Comparison of ENCODE assay signal across 8 cellular contexts in genomic region chr9:127244609-127245601, GRCh38. TPM values are rescaled to one million over a fixed set of nuclear protein-coding genes. Genes with fewer than 3 reads are reported as not detected.
A peak's percentile ranks its signal among the peaks of the same experiment; 100 is the strongest.
DNase-seq lines count a peak whose midpoint lies in the region; ATAC-seq and TF ChIP-seq lines count a peak whose summit lies in the region.

No MANE protein-coding gene starts in this region.

- intact Hi-C loops in activated naive CD4-positive, alpha-beta T cell treated with anti-CD3 and anti-CD28 coated beads for 36 hours (cut with micrococcal nuclease): loop anchor here (1.0 to 10.0 kb wide), 4 partner anchors 21 to 530 kb away; partner anchors contain the start of genes LRSAM1, RPL12 and SH2D3C

- TF ChIP-seq CTCF in HFF-Myc (IDR thresholded peaks at IDR 0.05; ENCODE audit: low read depth, low read length, missing control alignments) (no peak), NB4 (IDR thresholded peaks at IDR 0.05; ENCODE audit: low read depth, low read length) (no peak), gastroesophageal sphincter (IDR thresholded peaks at IDR 0.05) (no peak), neutrophil (IDR thresholded peaks at IDR 0.05) (no peak)

- WGBS in gastroesophageal sphincter (ENCODE audit: low coverage in 1 of 2), 2 donors: 0 to 18% methylated on average over 2 to 18 of the region's 53 CpGs

- peak overlapping the region; percentile 19 to 87 (median 82) for H3K27ac ChIP-seq in gastroesophageal sphincter
- no peak overlapping the region for H3K27ac ChIP-seq in neutrophil
- H3K27ac ChIP-seq in subcutaneous abdominal adipose tissue (ENCODE audit: low read depth, low read length): peak overlapping the region; percentile 50

- peak; percentile 100 for ATAC-seq in gastroesophageal sphincter

- CTCF ChIA-PET in activated naive CD4-positive, alpha-beta T cell treated with anti-CD3 and anti-CD28 coated beads for 36 hours (lab: Charles Lee): interaction anchor here (0.9 to 1.2 kb wide), 3 partner anchors 20 to 46 kb away, joined by 3 read pairs; no protein-coding TSS in a partner anchor

- in situ Hi-C loops in SK-MEL-5 (cut with HindIII; ENCODE audit: low pct_unique_long_range_greater_than_20kb, low sequenced_read_pairs): no loop called here

- no peaks in the 10 kb centered on the region for H3K36me3 Mint-ChIP-seq in activated naive CD4-positive, alpha-beta T cell treated with anti-CD3 and anti-CD28 coated beads for 36 hours (ENCODE audit: low read depth)

- H3K4me3 ChIP-seq in HFF-Myc (replicated peaks; ENCODE audit: low read depth, low read length) (peak overlapping the region; percentile 58), NB4 (ENCODE audit: low read depth, low read length) (peak overlapping the region; percentile 67), gastroesophageal sphincter (peak overlapping the region; percentile 28 to 65), neutrophil (ENCODE audit: low read depth in 1 of 2, low read length in 1 of 2) (peak overlapping the region; percentile 56 to 63), subcutaneous abdominal adipose tissue (ENCODE audit: low read depth in 1 of 5, low read length in 5 of 5) (peak overlapping the region; percentile 77 to 96 (median 94))

- H3K36me3 ChIP-seq in gastroesophageal sphincter (no peaks in the 10 kb centered on the region), neutrophil (no peaks in the 10 kb centered on the region), subcutaneous abdominal adipose tissue (ENCODE audit: control insufficient read depth in 5 of 5, insufficient read depth in 5 of 5, low read length in 5 of 5) (no peaks in the 10 kb centered on the region)

- H3K4me3 Mint-ChIP-seq in activated naive CD4-positive, alpha-beta T cell treated with anti-CD3 and anti-CD28 coated beads for 36 hours: peak overlapping the region; percentile 83

- H3K9me3 Mint-ChIP-seq in activated naive CD4-positive, alpha-beta T cell treated with anti-CD3 and anti-CD28 coated beads for 36 hours: no peaks in the 10 kb centered on the region

- peak overlapping the region in 4 of 5 donors; percentile 62 to 77 (median 71) for H3K9ac ChIP-seq in subcutaneous abdominal adipose tissue (ENCODE audit: low read length in 5 of 5)

- TF ChIP-seq POLR2A in NB4 (IDR thresholded peaks at IDR 0.05; ENCODE audit: extremely low read depth, insufficient read length) (peak; percentile 31), gastroesophageal sphincter (IDR thresholded peaks at IDR 0.05) (peak; percentile 25 to 55)

- no peak overlapping the region for H3K27ac Mint-ChIP-seq in activated naive CD4-positive, alpha-beta T cell treated with anti-CD3 and anti-CD28 coated beads for 36 hours

- TF ChIP-seq EP300 in gastroesophageal sphincter (IDR thresholded peaks at IDR 0.05): no peak

- H3K27me3 Mint-ChIP-seq in activated naive CD4-positive, alpha-beta T cell treated with anti-CD3 and anti-CD28 coated beads for 36 hours (ENCODE audit: low read depth): no peaks in the 10 kb centered on the region

- H3K9me3 ChIP-seq in gastroesophageal sphincter: no peaks in the 10 kb centered on the region
- H3K9me3 ChIP-seq in neutrophil: no peaks in the 10 kb centered on the region
- no peaks in the 10 kb centered on the region for H3K9me3 ChIP-seq in subcutaneous abdominal adipose tissue (ENCODE audit: control insufficient read depth in 5 of 5, low read length in 5 of 5)

- DNase-seq in GM04504 (ENCODE audit: low read depth): peak; percentile 83
- peak; percentile 78 for DNase-seq in HFF-Myc (ENCODE audit: extremely low read depth, low read depth)
- DNase-seq in NB4 (ENCODE audit: low read depth): peak; percentile 94
- peak; percentile 95 for DNase-seq in SK-MEL-5 (ENCODE audit: low read depth, low spot score)
- DNase-seq in activated naive CD4-positive, alpha-beta T cell treated with anti-CD3 and anti-CD28 coated beads for 36 hours: peak; percentile 98

- peaks cover 5% of the 10 kb centered on the region for H3K4me1 Mint-ChIP-seq in activated naive CD4-positive, alpha-beta T cell treated with anti-CD3 and anti-CD28 coated beads for 36 hours (ENCODE audit: low read depth)

- H3K4me1 ChIP-seq in gastroesophageal sphincter: peaks cover 0 to 22% (median 0%) of the 10 kb centered on the region in 3 donors
- peaks cover 9 to 11% of the 10 kb centered on the region in 2 experiments for H3K4me1 ChIP-seq in neutrophil (ENCODE audit: control insufficient read depth in 1 of 2, insufficient read depth in 1 of 2, low read depth in 1 of 2, low read length in 1 of 2)
- H3K4me1 ChIP-seq in subcutaneous abdominal adipose tissue (ENCODE audit: control insufficient read depth in 5 of 5, insufficient read depth in 5 of 5, low read length in 5 of 5): peaks cover 0 to 13% (median 12%) of the 10 kb centered on the region in 5 donors

- H3K27me3 ChIP-seq in gastroesophageal sphincter (no peaks in the 10 kb centered on the region), neutrophil (peaks cover 7% of the 10 kb centered on the region), subcutaneous abdominal adipose tissue (ENCODE audit: control insufficient read depth in 5 of 5, insufficient read depth in 4 of 5, low read length in 5 of 5) (no peaks in the 10 kb centered on the region)

RNA-seq across cellular contexts. Expression of gene GARNL3, which starts 19.7 kb away (rescaled TPM):
- total RNA-seq in SK-MEL-5 (2014; rRNA removed; shearing (Covaris generic)): 5.3 and 6.4 TPM in 2 replicates
- 2.3 and 9.9 TPM in 2 replicates for polyA plus RNA-seq in SK-MEL-5 (2015; cell fraction: cytosol; rRNA removed)
- polyA plus RNA-seq in SK-MEL-5 (2015; cell fraction: nucleus; rRNA removed): 40.5 and 50.1 TPM in 2 replicates
- total RNA-seq in activated naive CD4-positive, alpha-beta T cell treated with anti-CD3 and anti-CD28 coated beads for 36 hours: 1 to 10 TPM; 1.2 to 4.6 TPM
- 10 to 100 TPM in 2 of 4 donors, 1 to 10 TPM in 2; 4.7 to 29.3 (median 11.3) TPM for total RNA-seq in gastroesophageal sphincter
